Comparison of ENCODE assay signal across 15 cellular contexts in genomic region chr22:20000246-20001081, GRCh38. TPM values are rescaled to one million over a fixed set of nuclear protein-coding genes. Genes with fewer than 3 reads are reported as not detected.
A peak's percentile ranks its signal among the peaks of the same experiment; 100 is the strongest.
DNase-seq lines count a peak whose midpoint lies in the region; ATAC-seq and TF ChIP-seq lines count a peak whose summit lies in the region.
"Had no signal": no experiment of that assay in that cellular context is flagged by ENCODE, and none has a peak within 500 bp of the region (broad histone marks: within the 10 kb centered on the region; RNA-seq: fewer than 3 reads in every experiment).

No MANE protein-coding gene starts in this region.

- WGBS in psoas muscle, 3 donors = 62 to 79% (median 66%) methylated on average over 13 to 14 of the region's 14 CpGs

- TF ChIP-seq CTCF in psoas muscle (IDR thresholded peaks at IDR 0.05) = no peak

- H3K4me3 Mint-ChIP-seq in activated CD4-positive, alpha-beta memory T cell treated with anti-CD3 and anti-CD28 coated beads for 36 hours = no peak overlapping the region
- H3K4me3 Mint-ChIP-seq: nephron progenitor cell had no signal

- intact Hi-C loops in psoas muscle (cut with DNase I) = no loop called here
- intact Hi-C loops in activated CD4-positive, alpha-beta memory T cell treated with anti-CD3 and anti-CD28 coated beads for 36 hours (cut with micrococcal nuclease) = no loop called here

- no peaks in the 10 kb centered on the region for H3K4me1 Mint-ChIP-seq in activated CD4-positive, alpha-beta memory T cell treated with anti-CD3 and anti-CD28 coated beads for 36 hours (ENCODE audit: low read depth)

- H3K27ac Mint-ChIP-seq in activated CD4-positive, alpha-beta memory T cell treated with anti-CD3 and anti-CD28 coated beads for 36 hours = no peak overlapping the region
- H3K27ac Mint-ChIP-seq: activated naive CD4-positive, alpha-beta T cell treated with anti-CD3 and anti-CD28 coated beads, Interleukin-2, amount 50 U/mL, for 72 hours; nephron progenitor cell had no signal

- peaks cover 2% of the 10 kb centered on the region for H3K36me3 Mint-ChIP-seq in activated CD4-positive, alpha-beta memory T cell treated with anti-CD3 and anti-CD28 coated beads for 36 hours

- H3K27me3 ChIP-seq in H7 (ENCODE audit: control insufficient read depth, insufficient read depth, low read length) (no peaks in the 10 kb centered on the region), psoas muscle (ENCODE audit: insufficient read depth in 3 of 3, low read length in 2 of 3) (no peaks in the 10 kb centered on the region)

- H3K4me1 ChIP-seq in psoas muscle = peaks cover 17% of the 10 kb centered on the region

- H3K4me3 ChIP-seq in H7 (ENCODE audit: insufficient read depth, low read depth, low read length) (no peak overlapping the region), psoas muscle (no peak overlapping the region)
- H3K4me3 ChIP-seq: lower lobe of right lung had no signal

- POLR2A ChIA-PET in activated CD4-positive, alpha-beta memory T cell treated with anti-CD3 and anti-CD28 coated beads for 36 hours (lab: Charles Lee) = no interaction called here

- H3K27me3 Mint-ChIP-seq in activated CD4-positive, alpha-beta memory T cell treated with anti-CD3 and anti-CD28 coated beads for 36 hours = no peaks in the 10 kb centered on the region

- CTCF ChIA-PET in activated CD4-positive, alpha-beta memory T cell treated with anti-CD3 and anti-CD28 coated beads for 36 hours (lab: Charles Lee) = no interaction called here

- DNase-seq in H7 = peak; percentile 85
- peak; percentile 65 for DNase-seq in iPS-NIHi11 (ENCODE audit: low spot score)
- DNase-seq in psoas muscle = peak; percentile 9 to 30
- no peak for DNase-seq in islet precursor cell
- DNase-seq in activated CD4-positive, alpha-beta memory T cell treated with anti-CD3 and anti-CD28 coated beads for 36 hours = no peak
- DNase-seq in HUDEP-2 (lab: John Stamatoyannopoulos, UW; ENCODE audit: unreplicated experiment in 76 of 76) = no peak
- DNase-seq: activated CD8-positive, alpha-beta memory T cell treated with anti-CD3 and anti-CD28 coated beads, Interleukin-2, amount 50 U/mL, for 48 hours; lower lobe of right lung; NCI-H1436 treated with DMSO at 0.1 percent for 48 hours; NCI-H526 treated with DMSO at 0.1 percent for 48 hours; nephron progenitor cell; T-helper 2 cell had no signal

- peaks cover 19% of the 10 kb centered on the region for H3K9me3 Mint-ChIP-seq in activated CD4-positive, alpha-beta memory T cell treated with anti-CD3 and anti-CD28 coated beads for 36 hours

- H3K36me3 ChIP-seq in H7 (replicated peaks; ENCODE audit: control insufficient read depth, insufficient read depth, low read length) (no peaks in the 10 kb centered on the region), psoas muscle (ENCODE audit: insufficient read depth in 1 of 2, low read depth in 1 of 2) (no peaks in the 10 kb centered on the region)
- H3K36me3 ChIP-seq: lower lobe of right lung had no signal

- no peaks in the 10 kb centered on the region for H3K9me3 ChIP-seq in psoas muscle
- H3K9me3 ChIP-seq: lower lobe of right lung had no signal

- H3K27ac ChIP-seq in cingulate gyrus (ENCODE audit: low read depth, low read length) (peak overlapping the region; percentile 41), psoas muscle (no peak overlapping the region)
- H3K27ac ChIP-seq: lower lobe of right lung had no signal

- no peak for ATAC-seq in psoas muscle
- no peak for ATAC-seq in HG02870 (IDR thresholded peaks at IDR 0.05; ENCODE audit: unreplicated experiment)
- ATAC-seq: activated naive CD4-positive, alpha-beta T cell treated with anti-CD3 and anti-CD28 coated beads, Interleukin-2, amount 50 U/mL, for 72 hours; lower lobe of right lung had no signal

RNA-seq across cellular contexts. Expression of gene ARVCF, which starts 16.2 kb away (rescaled TPM):
- 35.8 and 40.8 TPM in 2 replicates for total RNA-seq in H7 (2014; rRNA removed; shearing (Covaris generic))
- total RNA-seq in psoas muscle = 10 to 100 TPM in 2 of 4 donors, 1 to 10 TPM in 2; 8.7 to 28.0 (median 14.8) TPM
- polyA plus RNA-seq in psoas muscle = 1 to 10 TPM; 3.6 to 7.3 (median 7.0) TPM
- total RNA-seq in activated CD4-positive, alpha-beta memory T cell treated with anti-CD3 and anti-CD28 coated beads for 36 hours = 1 to 10 TPM; 1.5 to 2.4 TPM

RNA-seq across cellular contexts. Expression of gene TANGO2, which starts 20.4 kb away (rescaled TPM):
- 11.3 and 15.7 TPM in 2 replicates for total RNA-seq in H7 (2014; rRNA removed; shearing (Covaris generic))
- 10 to 100 TPM; 20.6 to 41.0 (median 36.4) TPM for total RNA-seq in psoas muscle
- polyA plus RNA-seq in psoas muscle = 10 to 100 TPM; 28.2 to 73.3 (median 28.5) TPM
- 10 to 100 TPM; 20.7 to 23.6 TPM for total RNA-seq in activated CD4-positive, alpha-beta memory T cell treated with anti-CD3 and anti-CD28 coated beads for 36 hours

RNA-seq across cellular contexts. Expression of gene TXNRD2, which starts 58.8 kb away (rescaled TPM):
- total RNA-seq in H7 (2014; rRNA removed; shearing (Covaris generic)) = 3.3 and 5.0 TPM in 2 replicates
- 10 to 100 TPM; 18.4 to 35.1 (median 24.5) TPM for total RNA-seq in psoas muscle
- 10 to 100 TPM; 13.7 to 23.5 (median 16.0) TPM for polyA plus RNA-seq in psoas muscle
- total RNA-seq in activated CD4-positive, alpha-beta memory T cell treated with anti-CD3 and anti-CD28 coated beads for 36 hours = 10 to 100 TPM; 23.3 to 23.4 TPM

RNA-seq across cellular contexts. Expression of gene COMT, which starts 58.9 kb away (rescaled TPM):
- 1.4 and 1.7 TPM in 2 replicates for total RNA-seq in H7 (2014; rRNA removed; shearing (Covaris generic))
- 100 to 1,000 TPM in 2 of 4 donors, 10 to 100 TPM in 2; 63.6 to 146 (median 115) TPM for total RNA-seq in psoas muscle
- 100 to 1,000 TPM; 100 to 142 (median 117) TPM for polyA plus RNA-seq in psoas muscle
- total RNA-seq in activated CD4-positive, alpha-beta memory T cell treated with anti-CD3 and anti-CD28 coated beads for 36 hours = 10 to 100 TPM; 61.7 to 66.1 TPM

Comparison
In these comparisons a context has a peak if more than half of its experiments do, and no peak if none do; other contexts are left out.
1. DNase-seq: peak in H7 (single experiment), iPS-NIHi11 (single experiment) and psoas muscle (2 of 2); none in islet precursor cell (single experiment), activated CD4-positive, alpha-beta memory T cell treated with anti-CD3 and anti-CD28 coated beads for 36 hours (single experiment) and HUDEP-2 (0 of 76).